1 cellular context compared by ENCODE assay signal in genomic region chr3:38083254-38083653, GRCh38.
A peak's percentile ranks its signal among the peaks of the same experiment; 100 is the strongest.
TF ChIP-seq lines count a peak whose summit lies in the region.

No MANE protein-coding gene starts in this region.

TF ChIP-seq in GM23338, 12 proteins besides CTCF, POLR2A, EP300 and RAD21:
- peak; percentile 53; the same call in 1 of the 2 replicates for TF ChIP-seq NANOG (IDR thresholded peaks at IDR 0.05; ENCODE audit: borderline replicate concordance)
